In genomic region chr17:48892940-48893645, GRCh38 we compare ENCODE assay signal across 1 cellular context.
TF ChIP-seq lines count a peak whose summit lies in the region.

No MANE protein-coding gene starts in this region.

TF ChIP-seq in K562, 482 proteins besides CTCF, POLR2A, EP300 and RAD21 (continued from another document and continues in another):
- TF ChIP-seq PHF8 (IDR thresholded peaks at IDR 0.05; ENCODE audit: borderline replicate concordance, low read length): no peak
- TF ChIP-seq HMGN3 (IDR thresholded peaks at IDR 0.05; ENCODE audit: borderline replicate concordance, extremely low read depth, insufficient read length, low read depth, low read length): no peak
- 0 out of 2 replicates have a peak, but pooled peaks have one; percentile 3 for TF ChIP-seq ELF1 (tag; IDR thresholded peaks at IDR 0.05)
- TF ChIP-seq SIN3B (IDR thresholded peaks at IDR 0.05; ENCODE audit: low read depth): no peak
- no peak for TF ChIP-seq TRIM24 (IDR thresholded peaks at IDR 0.05)
- no peak for TF ChIP-seq SLC30A9 (CRISPR knock-in tag; IDR thresholded peaks at IDR 0.05)
- TF ChIP-seq ZKSCAN8 (CRISPR knock-in tag; IDR thresholded peaks at IDR 0.05): no peak
- TF ChIP-seq ATF2 (CRISPR knock-in tag; IDR thresholded peaks at IDR 0.05): 0 out of 2 replicates have a peak, but pooled peaks have one; percentile 4
- TF ChIP-seq ZNF407 (IDR thresholded peaks at IDR 0.05; ENCODE audit: low read depth): no peak
- TF ChIP-seq POU5F1 (IDR thresholded peaks at IDR 0.05; ENCODE audit: borderline replicate concordance, low read depth, low read length, partially characterized antibody): no peak
- TF ChIP-seq SRSF7 (optimal IDR thresholded peaks at IDR 0.05; ENCODE audit: low read depth, low read length): no peak
- no peak for TF ChIP-seq ZNF133 (CRISPR knock-in tag; IDR thresholded peaks at IDR 0.05)
- no peak for TF ChIP-seq ZNF75A (CRISPR knock-in tag; IDR thresholded peaks at IDR 0.05)
- TF ChIP-seq ERF (CRISPR knock-in tag; IDR thresholded peaks at IDR 0.05): no peak
- TF ChIP-seq ZNF695 (CRISPR knock-in tag; IDR thresholded peaks at IDR 0.05): no peak
- TF ChIP-seq TEAD1 (CRISPR knock-in tag; IDR thresholded peaks at IDR 0.05): no peak
- no peak for TF ChIP-seq ADNP (tag; IDR thresholded peaks at IDR 0.05)
- TF ChIP-seq HDAC1 (IDR thresholded peaks at IDR 0.05): 0 out of 4 replicates have a peak, but pooled peaks of 1 of the 2 experiments have one; percentile 10
- 0 out of 2 replicates have a peak, but pooled peaks have one; percentile 26 for TF ChIP-seq SUPT5H (IDR thresholded peaks at IDR 0.05)
- TF ChIP-seq IRF2 (CRISPR knock-in tag; IDR thresholded peaks at IDR 0.05): 0 out of 2 replicates have a peak, but pooled peaks have one; percentile 20
- TF ChIP-seq ZNF165 (CRISPR knock-in tag; IDR thresholded peaks at IDR 0.05; ENCODE audit: borderline replicate concordance): no peak
- TF ChIP-seq ZBTB43 (CRISPR knock-in tag; IDR thresholded peaks at IDR 0.05): no peak
- no peak for TF ChIP-seq CBX5 (IDR thresholded peaks at IDR 0.05; ENCODE audit: borderline replicate concordance, low read depth)
- no peak for TF ChIP-seq ZNF444 (CRISPR knock-in tag; IDR thresholded peaks at IDR 0.05)
- no peak for TF ChIP-seq TCF15 (CRISPR knock-in tag; IDR thresholded peaks at IDR 0.05)
- TF ChIP-seq ESRRA (IDR thresholded peaks at IDR 0.05; ENCODE audit: borderline replicate concordance, low read depth): no peak
- TF ChIP-seq EWSR1 (IDR thresholded peaks at IDR 0.05; ENCODE audit: borderline replicate concordance, low read depth, partially characterized antibody): no peak
- no peak for TF ChIP-seq RBM14 (IDR thresholded peaks at IDR 0.05; ENCODE audit: borderline replicate concordance, insufficient read depth, low read depth, low read length)
- no peak for TF ChIP-seq KDM2B (CRISPR knock-in tag; IDR thresholded peaks at IDR 0.05)
- TF ChIP-seq ZKSCAN1 (IDR thresholded peaks at IDR 0.05; ENCODE audit: low read depth, low read length): no peak
- TF ChIP-seq ZBTB9 (CRISPR knock-in tag; IDR thresholded peaks at IDR 0.05): no peak
- TF ChIP-seq NR2C2 (CRISPR knock-in tag; IDR thresholded peaks at IDR 0.05): no peak
- no peak for TF ChIP-seq NR2C2 (tag; IDR thresholded peaks at IDR 0.05)
- TF ChIP-seq RBM25 (IDR thresholded peaks at IDR 0.05; ENCODE audit: low read depth, low read length, severe bottlenecking): no peak
- TF ChIP-seq ZBTB40 (IDR thresholded peaks at IDR 0.05): no peak
- no peak for TF ChIP-seq ZBTB40 (CRISPR knock-in tag; IDR thresholded peaks at IDR 0.05)
- no peak for TF ChIP-seq OTX1 (CRISPR knock-in tag; IDR thresholded peaks at IDR 0.05)
- TF ChIP-seq KLF10 (CRISPR knock-in tag; IDR thresholded peaks at IDR 0.05): no peak
- TF ChIP-seq ZNF668 (CRISPR knock-in tag; IDR thresholded peaks at IDR 0.05): no peak
- no peak for TF ChIP-seq HMG20B (CRISPR knock-in tag; IDR thresholded peaks at IDR 0.05)
- TF ChIP-seq MITF (IDR thresholded peaks at IDR 0.05): no peak
- no peak for TF ChIP-seq MCM5 (IDR thresholded peaks at IDR 0.05; ENCODE audit: low read depth)
